ENCODE assay signal across 2 cellular contexts in genomic region chr1:21594495-21594894, GRCh38.
A peak's percentile ranks its signal among the peaks of the same experiment; 100 is the strongest.
TF ChIP-seq lines count a peak whose summit lies in the region.

No MANE protein-coding gene starts in this region.

TF ChIP-seq in HepG2, 621 proteins besides CTCF, POLR2A, EP300 and RAD21:
- TF ChIP-seq REST (IDR thresholded peaks at IDR 0.05; ENCODE audit: borderline replicate concordance in 1 of 2, low read depth in 1 of 2, low read length in 2 of 2) (peak in 1 of 2 experiments; percentile 41; a peak in 1 of 4 replicates), ZNF615 (CRISPR knock-in tag; IDR thresholded peaks at IDR 0.05; ENCODE audit: borderline replicate concordance) (no peak), ZNF629 (CRISPR knock-in tag; conservative IDR thresholded peaks at IDR 0.05) (peak; percentile 28; the same call in 1 of the 2 replicates), ZNF7 (CRISPR knock-in tag; IDR thresholded peaks at IDR 0.05) (no peak)

TF ChIP-seq in SK-N-SH, 30 proteins besides CTCF, POLR2A, EP300 and RAD21 (continued from another document):
- TF ChIP-seq REST (IDR thresholded peaks at IDR 0.05; ENCODE audit: low read depth, low read length) (peak; percentile 88), MAX (IDR thresholded peaks at IDR 0.05; ENCODE audit: low read depth) (no peak), TCF12 (IDR thresholded peaks at IDR 0.05) (no peak)
